29 cellular contexts compared by ENCODE assay signal in genomic region chr1:221759436-221759835, GRCh38.
DNase-seq lines count a peak whose midpoint lies in the region; ATAC-seq, FAIRE-seq and TF ChIP-seq lines count a peak whose summit lies in the region.
"Had no signal": no experiment of that assay in that cellular context is flagged by ENCODE, and none has a peak within 500 bp of the region (broad histone marks: within the 10 kb centered on the region; RNA-seq: fewer than 3 reads in every experiment).

No MANE protein-coding gene starts in this region.

- ATAC-seq in HG03196 (IDR thresholded peaks at IDR 0.05; ENCODE audit: unreplicated experiment) (no peak), HG02642 (IDR thresholded peaks at IDR 0.05; ENCODE audit: poor library complexity, unreplicated experiment) (no peak)
- ATAC-seq: activated CD4-positive, CD25-positive, alpha-beta regulatory T cell treated with anti-CD3 and anti-CD28 coated beads, Interleukin-2, amount 50 U/mL, for 24 hours; activated naive CD4-positive, alpha-beta T cell treated with anti-CD3 and anti-CD28 coated beads, Interleukin-2, amount 50 U/mL, for 72 hours; GM23338; stimulated activated memory B cell treated with anti-CD40 and anti-IgM and Interleukin-4, amounts not matched to agents 10 μg/mL and 1 μg/mL and 100 μg/mL, for 72 hours; T-cell had no signal

- no peak overlapping the region for H3K4me3 ChIP-seq in epithelial cell of esophagus (ENCODE audit: low read length)
- H3K4me3 ChIP-seq: BLaER1, dorsolateral prefrontal cortex, GM23338, hepatocyte, sigmoid colon had no signal

- TF ChIP-seq CTCF in epithelial cell of esophagus (IDR thresholded peaks at IDR 0.05; ENCODE audit: insufficient read depth, low read depth, low read length, missing control alignments) = no peak

- DNase-seq in EL (peak; percentile 67), amniotic epithelial cell (ENCODE audit: low read depth) (peak; percentile 86), epithelial cell of esophagus (ENCODE audit: low read depth) (peak; percentile 26), kidney glomerular epithelial cell (lab: John Stamatoyannopoulos, UW) (peak; percentile 41), NCI-H2196 (lab: John Stamatoyannopoulos, UW; ENCODE audit: unreplicated experiment) (no peak), urothelium cell line (ENCODE audit: low spot score) (no peak)
- DNase-seq: ACHN; activated CD4-positive, alpha-beta memory T cell treated with anti-CD3 and anti-CD28 coated beads for 36 hours; anterior cingulate cortex; DMS79; dorsolateral prefrontal cortex; KBM-7; NCI-H1436; NCI-H446; NCI-H82; posterior cingulate gyrus; sigmoid colon; stimulated activated CD4-positive, alpha-beta T cell treated with anti-CD3 and anti-CD28 coated beads, Interleukin-4, amount 100 ng/mL, for 24 hours; substantia nigra; T-cell had no signal

- no peak for FAIRE-seq in urothelium cell line (lab: Jason Lieb, UNC)
- FAIRE-seq: frontal cortex had no signal

Comparison
In these comparisons a context has a peak if more than half of its experiments do, and no peak if none do; other contexts are left out.
1. DNase-seq: peak in EL (single experiment), amniotic epithelial cell (single experiment), epithelial cell of esophagus (single experiment) and kidney glomerular epithelial cell (single experiment); none in NCI-H2196 (single experiment) and urothelium cell line (single experiment).